ENCODE assay signal across 22 cellular contexts in the genomic region with DNA sequence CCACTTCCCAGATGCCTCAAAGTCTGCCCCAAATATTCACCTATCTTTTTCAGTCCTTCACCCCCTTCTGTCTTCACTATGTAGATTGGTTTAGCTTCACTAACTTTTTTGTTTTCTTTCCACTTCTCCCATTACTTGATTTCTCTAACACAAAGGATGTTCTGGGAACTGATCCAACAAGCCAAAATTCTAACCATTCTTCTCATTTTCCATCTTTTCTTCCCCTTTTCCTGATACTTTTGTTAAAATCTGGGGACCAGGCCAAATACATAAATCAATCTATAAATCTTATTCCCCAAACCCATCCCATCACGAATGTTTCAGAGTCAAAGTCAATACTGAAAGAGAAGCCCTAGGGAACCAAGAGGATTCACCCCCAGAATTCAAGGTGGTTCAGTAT. TPM values are rescaled to one million over a fixed set of nuclear protein-coding genes. Genes with fewer than 3 reads are reported as not detected.
DNase-seq lines count a peak whose midpoint lies in the region; ATAC-seq and TF ChIP-seq lines count a peak whose summit lies in the region.
"Had no signal": no experiment of that assay in that cellular context is flagged by ENCODE, and none has a peak within 500 bp of the region (broad histone marks: within the 10 kb centered on the region; RNA-seq: fewer than 3 reads in every experiment).

No MANE protein-coding gene starts in this region.

- H3K9me3 ChIP-seq in A673 (ENCODE audit: low read depth, low read length, poor library complexity, severe bottlenecking) (no peaks in the 10 kb centered on the region), Karpas-422 (ENCODE audit: low read length) (no peaks in the 10 kb centered on the region), WERI-Rb-1 (ENCODE audit: severe bottlenecking) (no peaks in the 10 kb centered on the region)
- H3K9me3 ChIP-seq: A549, HAP-1, SJCRH30 had no signal

- no peaks in the 10 kb centered on the region for H3K79me2 ChIP-seq in Karpas-422 (ENCODE audit: low read length)

- H3K4me2 ChIP-seq in Karpas-422 (ENCODE audit: low read depth, low read length, poor library complexity, severe bottlenecking), result no peak overlapping the region
- H3K4me2 ChIP-seq: A549, GM23338, KMS-11 had no signal

- no peaks in the 10 kb centered on the region for H3K27me3 ChIP-seq in A673 (replicated peaks; ENCODE audit: insufficient read depth, low read depth, low read length, poor library complexity)
- no peaks in the 10 kb centered on the region for H3K27me3 ChIP-seq in Karpas-422 (ENCODE audit: low read length)
- no peaks in the 10 kb centered on the region for H3K27me3 ChIP-seq in WERI-Rb-1 (ENCODE audit: insufficient read depth, low read depth, severe bottlenecking)
- H3K27me3 ChIP-seq: SJCRH30 had no signal

- H3K4me3 Mint-ChIP-seq in brain, result no peak overlapping the region
- H3K4me3 Mint-ChIP-seq in activated T-helper 17 cell treated with anti-CD3 and anti-CD28 coated beads, Interleukin-2, amount 50 U/mL, for 72 hours, result no peak overlapping the region
- H3K4me3 Mint-ChIP-seq: CD4-positive, CD25-positive, alpha-beta regulatory T cell; GM23338 had no signal

- TF ChIP-seq CTCF in A673 (conservative IDR thresholded peaks at IDR 0.05; ENCODE audit: low read depth, low read length), result no peak
- TF ChIP-seq CTCF in brain (conservative IDR thresholded peaks at IDR 0.05), result no peak
- no peak for TF ChIP-seq CTCF in WERI-Rb-1 (IDR thresholded peaks at IDR 0.05; ENCODE audit: low read depth, low read length)

- ATAC-seq in activated T-helper 17 cell treated with anti-CD3 and anti-CD28 coated beads, Interleukin-2, amount 50 U/mL, for 72 hours (replicated peaks), result no peak
- ATAC-seq: A549, GM12878, GM23338 had no signal

- H3K4me3 ChIP-seq in A673 (ENCODE audit: low read depth, low read length, poor library complexity, severe bottlenecking) (no peak overlapping the region), Karpas-422 (ENCODE audit: low read length) (no peak overlapping the region), WERI-Rb-1 (ENCODE audit: low read depth, low read length) (no peak overlapping the region)
- H3K4me3 ChIP-seq: A549, GM12878, GM23338, HAP-1, SJCRH30 had no signal

- POLR2A ChIA-PET in A673 (lab: Charles Lee; ENCODE audit: low non-redundant PET), result no interaction called here

- H3K9me2 ChIP-seq in Karpas-422 (replicated peaks; ENCODE audit: insufficient read depth, low read length), result no peaks in the 10 kb centered on the region

- no peaks in the 10 kb centered on the region for H4K20me1 ChIP-seq in Karpas-422 (ENCODE audit: insufficient read depth, low read depth, low read length)

- CTCF ChIA-PET in A673 (lab: Charles Lee), result no interaction called here

- no peak overlapping the region for H2AFZ ChIP-seq in Karpas-422 (ENCODE audit: low read length)
- H2AFZ ChIP-seq: GM23338 had no signal

- DNase-seq in A673 (ENCODE audit: low spot score) (peak; percentile 50), Karpas-422 (peak; percentile 9), left kidney (ENCODE audit: low read depth, low spot score) (peak; percentile 7), NCI-H2107 (lab: John Stamatoyannopoulos, UW) (no peak), WERI-Rb-1 (no peak)
- DNase-seq in stimulated activated CD4-positive, alpha-beta T cell treated with anti-CD3 and anti-CD28 coated beads, Interleukin-2, amount 100 ng/mL, for 24 hours, result no peak
- DNase-seq: CD4-positive, CD25-positive, alpha-beta regulatory T cell; IMR-90; NCI-H1417 treated with DMSO at 0.1 percent for 48 hours; NCI-H187; NCI-H2227 treated with DMSO at 0.1 percent for 48 hours; NCI-H510A; NCI-H748 treated with DMSO at 0.1 percent for 48 hours; OCI-M1; SJCRH30 had no signal

- peak overlapping the region in 4 of 5 experiments; percentile 7 to 66 (median 24) for H3K27ac Mint-ChIP-seq in brain
- H3K27ac Mint-ChIP-seq in activated T-helper 17 cell treated with anti-CD3 and anti-CD28 coated beads, Interleukin-2, amount 50 U/mL, for 72 hours, result no peak overlapping the region
- H3K27ac Mint-ChIP-seq: GM23338 had no signal

- peaks cover 13% of the 10 kb centered on the region for H3K4me1 Mint-ChIP-seq in brain
- H3K4me1 Mint-ChIP-seq in activated T-helper 17 cell treated with anti-CD3 and anti-CD28 coated beads, Interleukin-2, amount 50 U/mL, for 72 hours, result peaks cover 5% of the 10 kb centered on the region

- H3K36me3 ChIP-seq in A673 (ENCODE audit: insufficient read depth, low read length, poor library complexity, severe bottlenecking), result no peaks in the 10 kb centered on the region
- no peaks in the 10 kb centered on the region for H3K36me3 ChIP-seq in Karpas-422 (ENCODE audit: insufficient read depth, low read length)
- no peaks in the 10 kb centered on the region for H3K36me3 ChIP-seq in WERI-Rb-1
- H3K36me3 ChIP-seq: HAP-1, SJCRH30 had no signal

- H3K27ac ChIP-seq in A673 (ENCODE audit: low read depth, low read length, poor library complexity, severe bottlenecking) (no peak overlapping the region), Karpas-422 (ENCODE audit: low read length) (no peak overlapping the region), WERI-Rb-1 (no peak overlapping the region)
- H3K27ac ChIP-seq: A549, KMS-11, SJCRH30 had no signal

- H3K9me3 Mint-ChIP-seq in brain, result peaks cover 0 to 5% (median 3%) of the 10 kb centered on the region in 5 experiments
- H3K9me3 Mint-ChIP-seq in activated T-helper 17 cell treated with anti-CD3 and anti-CD28 coated beads, Interleukin-2, amount 50 U/mL, for 72 hours, result no peaks in the 10 kb centered on the region
- H3K9me3 Mint-ChIP-seq: GM23338 had no signal

- H3K27me3 Mint-ChIP-seq in brain, result no peaks in the 10 kb centered on the region
- H3K27me3 Mint-ChIP-seq in activated T-helper 17 cell treated with anti-CD3 and anti-CD28 coated beads, Interleukin-2, amount 50 U/mL, for 72 hours, result no peaks in the 10 kb centered on the region
- H3K27me3 Mint-ChIP-seq: CD4-positive, CD25-positive, alpha-beta regulatory T cell had no signal

- H3K9ac ChIP-seq in Karpas-422 (ENCODE audit: low read length), result no peak overlapping the region
- H3K9ac ChIP-seq: KMS-11 had no signal

- H3K36me3 Mint-ChIP-seq in brain, result peaks cover 37% of the 10 kb centered on the region
- peaks cover 27% of the 10 kb centered on the region for H3K36me3 Mint-ChIP-seq in activated T-helper 17 cell treated with anti-CD3 and anti-CD28 coated beads, Interleukin-2, amount 50 U/mL, for 72 hours (ENCODE audit: low read depth)

- BruUV-seq in A673 (replicated peaks; lab: Mats Ljungman, UMichigan), result no TSS peak

- H3K4me1 ChIP-seq in A673 (ENCODE audit: insufficient read depth, low read length, poor library complexity, severe bottlenecking) (peaks cover 11% of the 10 kb centered on the region), Karpas-422 (ENCODE audit: low read length) (peaks cover 6% of the 10 kb centered on the region)
- H3K4me1 ChIP-seq: A549, SJCRH30 had no signal

- intact Hi-C loops in A673 (cut with micrococcal nuclease; ENCODE audit: unreplicated experiment), result loop anchor here (5.0 kb wide), 1 partner anchor 199 kb away; no protein-coding TSS in a partner anchor

RNA-seq across cellular contexts. Expression of gene APTX, which starts 35.4 kb away (rescaled TPM):
- 48.5 and 51.6 TPM in 2 replicates for total RNA-seq in A673 (2021)
- 41.9 and 42.6 TPM in 2 replicates for total RNA-seq in Karpas-422 (2014; rRNA removed; shearing (Covaris generic); ENCODE audit: low replicate concordance)
- 32.7 TPM for polyA plus RNA-seq in brain (ENCODE audit: insufficient read depth, low read depth, low replicate concordance)
- 10 to 100 TPM; 38.8 to 50.4 TPM for total RNA-seq in activated T-helper 17 cell treated with anti-CD3 and anti-CD28 coated beads, Interleukin-2, amount 50 U/mL, for 72 hours

RNA-seq across cellular contexts. Expression of gene DNAJA1, which starts 59.0 kb away (rescaled TPM):
- 296 and 373 TPM in 2 replicates for total RNA-seq in A673 (2021)
- total RNA-seq in Karpas-422 (2014; rRNA removed; shearing (Covaris generic); ENCODE audit: low replicate concordance), result 65.7 and 80.4 TPM in 2 replicates
- 186 TPM for polyA plus RNA-seq in brain (ENCODE audit: insufficient read depth, low read depth, low replicate concordance)
- total RNA-seq in activated T-helper 17 cell treated with anti-CD3 and anti-CD28 coated beads, Interleukin-2, amount 50 U/mL, for 72 hours, result 100 to 1,000 TPM; 132 to 220 TPM

Comparison
In these comparisons a context has a peak if more than half of its experiments do, and no peak if none do; other contexts are left out.
1. DNase-seq: peak in A673 (single experiment), Karpas-422 (single experiment) and left kidney (single experiment); none in NCI-H2107 (single experiment), stimulated activated CD4-positive, alpha-beta T cell treated with anti-CD3 and anti-CD28 coated beads, Interleukin-2, amount 100 ng/mL, for 24 hours (0 of 2) and WERI-Rb-1 (single experiment).